Comparison of ENCODE assay signal across 1 cellular context in the genomic region with DNA sequence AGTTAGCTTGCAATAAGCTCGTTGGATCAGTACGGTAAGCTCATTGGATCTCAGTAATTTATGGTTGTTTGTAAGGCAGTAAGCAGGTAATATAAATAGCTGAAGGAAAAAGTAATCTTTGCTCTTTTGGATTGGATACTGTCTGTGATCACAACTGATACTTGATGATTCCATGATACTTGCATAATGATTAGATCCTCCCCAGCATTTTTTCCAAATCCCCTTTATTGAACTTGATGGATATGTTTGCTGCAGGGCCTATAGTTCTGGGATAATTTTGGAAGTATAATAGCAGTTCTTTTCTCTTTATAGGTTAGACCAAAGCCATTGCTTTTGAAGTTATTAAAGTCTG.
TF ChIP-seq lines count a peak whose summit lies in the region.

No MANE protein-coding gene starts in this region.

TF ChIP-seq in GM12878, 131 proteins besides CTCF, POLR2A, EP300 and RAD21:
- no peak for TF ChIP-seq DPF2 (IDR thresholded peaks at IDR 0.05)
- no peak for TF ChIP-seq KDM1A (IDR thresholded peaks at IDR 0.05; ENCODE audit: borderline replicate concordance)
- TF ChIP-seq PAX8 (IDR thresholded peaks at IDR 0.05) = peak; percentile 24
- peak; percentile 9; the same call in 1 of the 2 replicates for TF ChIP-seq POLR2AphosphoS2 (IDR thresholded peaks at IDR 0.05; ENCODE audit: low read depth, low read length)
